ENCODE assay signal across 9 cellular contexts in the genomic region with DNA sequence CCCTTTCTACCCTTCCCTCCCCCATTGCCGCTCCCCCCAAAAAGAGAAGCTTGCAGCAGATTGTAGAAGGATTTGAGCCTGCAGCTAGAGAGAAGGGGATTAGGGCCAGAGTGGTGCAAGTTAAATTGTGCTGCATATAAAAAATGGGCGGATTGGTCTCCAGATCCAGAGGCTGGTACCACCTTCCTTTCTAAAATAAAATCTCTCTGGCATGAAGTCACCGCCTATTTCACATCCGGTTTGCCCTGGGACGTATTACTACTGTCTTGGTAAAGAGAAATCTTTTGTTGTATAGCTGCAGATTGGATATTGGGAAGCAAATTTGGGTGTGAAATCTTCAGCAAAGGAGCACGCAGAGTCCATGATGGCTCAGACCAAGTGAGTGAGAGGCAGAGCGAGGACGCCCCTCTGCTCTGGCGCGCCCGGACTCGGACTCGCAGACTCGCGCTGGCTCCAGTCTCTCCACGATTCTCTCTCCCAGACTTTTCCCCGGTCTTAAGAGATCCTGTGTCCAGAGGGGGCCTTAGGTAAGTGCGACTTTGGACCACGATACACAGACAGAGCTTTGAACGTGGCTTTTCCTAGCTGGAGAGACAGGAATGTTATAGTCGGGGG. TPM values are rescaled to one million over a fixed set of nuclear protein-coding genes. Genes with fewer than 3 reads are reported as not detected.
DNase-seq lines count a peak whose midpoint lies in the region; ATAC-seq and TF ChIP-seq lines count a peak whose summit lies in the region.
"Had no signal": no experiment of that assay in that cellular context is flagged by ENCODE, and none has a peak within 500 bp of the region (broad histone marks: within the 10 kb centered on the region; RNA-seq: fewer than 3 reads in every experiment).

A gene (plus strand): TSS at position 225 of the 615 bp plus-strand sequence. CDS start 2,691 bp downstream, outside the sequence.

- peak; percentile 83 for DNase-seq in G401 (ENCODE audit: low spot score)
- peak; percentile 22 for DNase-seq in NCI-H69 (lab: John Stamatoyannopoulos, UW)
- no peak for DNase-seq in epithelial cell of proximal tubule (ENCODE audit: low read depth)
- peak; percentile 29 for DNase-seq in neuronal stem cell (ENCODE audit: low spot score)
- DNase-seq in effector memory CD4-positive, alpha-beta T cell: no peak
- no peak for DNase-seq in effector CD8-positive, alpha-beta T cell (lab: John Stamatoyannopoulos, UW)
- no peak for DNase-seq in stimulated activated CD8-positive, alpha-beta memory T cell treated with anti-CD3 and anti-CD28 coated beads, Interleukin-4, amount 100 ng/mL, for 48 hours
- DNase-seq: NCI-H2227 treated with DMSO at 0.1 percent for 48 hours had no signal

- ATAC-seq in HG02588 (IDR thresholded peaks at IDR 0.05; ENCODE audit: unreplicated experiment): no peak

- no peaks in the 10 kb centered on the region for H3K79me1 ChIP-seq in neuronal stem cell (ENCODE audit: low read depth, low read length)

- no peak within 1 kb of the TSS for H4K91ac ChIP-seq in neuronal stem cell (ENCODE audit: low read depth, low read length, poor library complexity)

- H3K36me3 ChIP-seq in neuronal stem cell (replicated peaks in 1 of 2; ENCODE audit: control insufficient read depth in 2 of 2, insufficient read depth in 2 of 2, low read length in 2 of 2): no peaks in the 10 kb centered on the region
- no peaks in the 10 kb centered on the region for H3K36me3 ChIP-seq in effector memory CD4-positive, alpha-beta T cell (ENCODE audit: control insufficient read depth, insufficient read depth, low read length)

- no peak within 1 kb of the TSS for H2BK15ac ChIP-seq in neuronal stem cell (ENCODE audit: low read length)

- no CpG with 5 or more reads among the region's 21 CpGs for WGBS in neuronal stem cell (ENCODE audit: extremely low coverage in 2 of 2, insufficient read length in 2 of 2, insufficient replicate concordance in 1 of 2), 2 donors

- H3K23ac ChIP-seq in neuronal stem cell (ENCODE audit: low read depth, low read length, poor library complexity): no peak within 1 kb of the TSS

- no peak within 1 kb of the TSS for H4K8ac ChIP-seq in neuronal stem cell (ENCODE audit: low read depth, low read length)

- H3K27me3 ChIP-seq in neuronal stem cell (ENCODE audit: control insufficient read depth in 3 of 3, insufficient read depth in 3 of 3, low read depth in 1 of 3, low read length in 3 of 3): peaks cover 0 to 42% (median 18%) of the 10 kb centered on the region in 3 experiments
- no peaks in the 10 kb centered on the region for H3K27me3 ChIP-seq in effector memory CD4-positive, alpha-beta T cell (replicated peaks; ENCODE audit: control insufficient read depth, insufficient read depth, low read length, poor library complexity, severe bottlenecking)

- no peak within 1 kb of the TSS for H2BK12ac ChIP-seq in neuronal stem cell (ENCODE audit: low read length)

- in situ Hi-C loops in G401 (cut with HindIII; ENCODE audit: low sequenced_read_pairs): no loop called here

- H2BK120ac ChIP-seq in neuronal stem cell (ENCODE audit: low read depth, low read length): no peak within 1 kb of the TSS

- H2AFZ ChIP-seq in neuronal stem cell (ENCODE audit: low read length): peak within 1 kb of the TSS; percentile 53

- H3K4ac ChIP-seq in neuronal stem cell (ENCODE audit: low read length): no peak within 1 kb of the TSS

- no peak within 1 kb of the TSS for H2AK5ac ChIP-seq in neuronal stem cell (ENCODE audit: low read depth, low read length)

- no peaks in the 10 kb centered on the region for H3K9me3 ChIP-seq in neuronal stem cell (replicated peaks in 1 of 2; ENCODE audit: control insufficient read depth in 2 of 2, insufficient read depth in 1 of 2, low read depth in 1 of 2, low read length in 2 of 2)
- H3K9me3 ChIP-seq in effector memory CD4-positive, alpha-beta T cell (ENCODE audit: control insufficient read depth, low read length): no peaks in the 10 kb centered on the region

- TF ChIP-seq CTCF in epithelial cell of proximal tubule (conservative IDR thresholded peaks at IDR 0.05; ENCODE audit: low read depth, low read length): no peak

- H3K18ac ChIP-seq in neuronal stem cell (ENCODE audit: low read length): no peak within 1 kb of the TSS

- H3K14ac ChIP-seq in neuronal stem cell (ENCODE audit: low read length): no peak within 1 kb of the TSS

- H3K4me1 ChIP-seq in neuronal stem cell (ENCODE audit: control insufficient read depth in 2 of 2, insufficient read depth in 1 of 2, low read depth in 1 of 2, low read length in 2 of 2): peaks cover 0 to 5% of the 10 kb centered on the region in 2 donors
- H3K4me1 ChIP-seq in effector memory CD4-positive, alpha-beta T cell (ENCODE audit: control insufficient read depth, insufficient read depth, low read length, poor library complexity, severe bottlenecking): no peaks in the 10 kb centered on the region

- H3K4me3 ChIP-seq in epithelial cell of proximal tubule (ENCODE audit: low read depth, low read length) (peak within 1 kb of the TSS; percentile 34), neuronal stem cell (ENCODE audit: low read length in 2 of 2) (no peak within 1 kb of the TSS)
- no peak within 1 kb of the TSS for H3K4me3 ChIP-seq in effector memory CD4-positive, alpha-beta T cell (ENCODE audit: insufficient read depth, low read depth, low read length, poor library complexity, severe bottlenecking)

- H2BK5ac ChIP-seq in neuronal stem cell (ENCODE audit: low read length): no peak within 1 kb of the TSS

- H3K27ac ChIP-seq in neuronal stem cell (replicated peaks; ENCODE audit: low read length): no peak within 1 kb of the TSS
- H3K27ac ChIP-seq in effector memory CD4-positive, alpha-beta T cell (ENCODE audit: insufficient read depth, low read length, poor library complexity, severe bottlenecking): no peak within 1 kb of the TSS

- no peak within 1 kb of the TSS for H3K9ac ChIP-seq in neuronal stem cell (ENCODE audit: low read depth, low read length, poor library complexity)

- H3K4me2 ChIP-seq in neuronal stem cell (ENCODE audit: insufficient read depth, low read length, poor library complexity, severe bottlenecking): peak within 1 kb of the TSS; percentile 37

RNA-seq across cellular contexts. Expression of the gene that starts here (rescaled TPM):
- not detected in 2 replicates for total RNA-seq in G401 (2014; rRNA removed; shearing (Covaris generic))
- total RNA-seq in epithelial cell of proximal tubule: not detected in 2 replicates
- polyA plus RNA-seq in neuronal stem cell (2013, experiment 1 of 2): not detected
- polyA plus RNA-seq in neuronal stem cell (2013, experiment 2 of 2): not detected

Comparison
In these comparisons a context has a peak if more than half of its experiments do, and no peak if none do; other contexts are left out.
1. Peak in DNase-seq in G401; RNA of the gene not detected or under 1 TPM.
2. DNase-seq: peak in NCI-H69 (single experiment) and neuronal stem cell (single experiment); none in epithelial cell of proximal tubule (single experiment), effector memory CD4-positive, alpha-beta T cell (0 of 3), effector CD8-positive, alpha-beta T cell (single experiment) and stimulated activated CD8-positive, alpha-beta memory T cell treated with anti-CD3 and anti-CD28 coated beads, Interleukin-4, amount 100 ng/mL, for 48 hours (single experiment).